In genomic region chr20:50978533-50978932, GRCh38 we compare ENCODE assay signal across 2 cellular contexts. TPM values are rescaled to one million over a fixed set of nuclear protein-coding genes. Genes with fewer than 3 reads are reported as not detected.
"Had no signal": no experiment of that assay in that cellular context is flagged by ENCODE, and none has a peak within 500 bp of the region (broad histone marks: within the 10 kb centered on the region; RNA-seq: fewer than 3 reads in every experiment).

No MANE protein-coding gene starts in this region.

RNA-seq across cellular contexts. Expression of gene KCNG1, which starts 44.4 kb away (rescaled TPM):
- total RNA-seq: upper lobe of right lung had no signal
- polyA plus RNA-seq: naive thymus-derived CD8-positive, alpha-beta T cell had no signal
